6 cellular contexts compared by ENCODE assay signal in genomic region chr11:65569164-65569972, GRCh38. TPM values are rescaled to one million over a fixed set of nuclear protein-coding genes. Genes with fewer than 3 reads are reported as not detected.
DNase-seq lines count a peak whose midpoint lies in the region; ATAC-seq and TF ChIP-seq lines count a peak whose summit lies in the region.

No MANE protein-coding gene starts in this region.

- peak overlapping the region; percentile 76 for H3K27ac ChIP-seq in neural progenitor cell

- peaks cover 22% of the 10 kb centered on the region for H3K4me1 ChIP-seq in neural progenitor cell

- peak; percentile 13 for ATAC-seq in Right ventricle myocardium inferior

- peak overlapping the region; percentile 93 for H3K4me3 ChIP-seq in neural progenitor cell

- H3K9me3 Mint-ChIP-seq in MCF 10A (ENCODE audit: unreplicated experiment) (no peaks in the 10 kb centered on the region), neural progenitor cell (no peaks in the 10 kb centered on the region)

- no peaks in the 10 kb centered on the region for H3K27me3 Mint-ChIP-seq in MCF 10A (ENCODE audit: insufficient read depth, unreplicated experiment)
- H3K27me3 Mint-ChIP-seq in neural progenitor cell (ENCODE audit: insufficient read depth, low read depth): peaks cover 11% of the 10 kb centered on the region

- no TSS peak for BruUV-seq in MCF 10A (replicated peaks; lab: Mats Ljungman, UMichigan)

- peaks cover 50% of the 10 kb centered on the region for H3F3A ChIP-seq in neural progenitor cell (ENCODE audit: low read depth)

- DNase-seq in Right ventricle myocardium inferior (ENCODE audit: missing footprints) (no peak), cardiac septum (ENCODE audit: low spot score) (no peak), MCF 10A (ENCODE audit: unreplicated experiment) (no peak), neural progenitor cell (ENCODE audit: low spot score) (no peak), cerebellar cortex (ENCODE audit: low spot score) (no peak)
- no peak for DNase-seq in activated CD4-positive, alpha-beta T cell treated with anti-CD3 and anti-CD28 coated beads, Interleukin-2, amount 50 U/mL, for 1 hour

- no peak for TF ChIP-seq CTCF in MCF 10A (IDR thresholded peaks at IDR 0.05; ENCODE audit: unreplicated experiment)
- TF ChIP-seq CTCF in neural progenitor cell (IDR thresholded peaks at IDR 0.05): no peak

- no peaks in the 10 kb centered on the region for H3K36me3 ChIP-seq in neural progenitor cell

- H3K36me3 Mint-ChIP-seq in MCF 10A (ENCODE audit: insufficient read depth, unreplicated experiment): peaks cover 51% of the 10 kb centered on the region
- peaks cover 5% of the 10 kb centered on the region for H3K36me3 Mint-ChIP-seq in neural progenitor cell

- H3K4me3 Mint-ChIP-seq in MCF 10A (ENCODE audit: unreplicated experiment): peak overlapping the region; percentile 97
- H3K4me3 Mint-ChIP-seq in neural progenitor cell: peak overlapping the region; percentile 90

- H3K27me3 ChIP-seq in neural progenitor cell: peaks cover 6% of the 10 kb centered on the region

- H3K4me1 Mint-ChIP-seq in MCF 10A (ENCODE audit: insufficient read depth, unreplicated experiment): peaks cover 24% of the 10 kb centered on the region
- H3K4me1 Mint-ChIP-seq in neural progenitor cell: peaks cover 45% of the 10 kb centered on the region

- peak overlapping the region; percentile 69 for H2AFZ ChIP-seq in neural progenitor cell (replicated peaks)

- peak overlapping the region; percentile 97 for H3K4me2 ChIP-seq in neural progenitor cell

- intact Hi-C loops in Right ventricle myocardium inferior (cut with DNase I) (no loop called here), cardiac septum (cut with DNase I) (no loop called here), MCF 10A (cut with micrococcal nuclease) (no loop called here)

- H3K9me3 ChIP-seq in neural progenitor cell (ENCODE audit: low read depth): no peaks in the 10 kb centered on the region

- peaks cover 32% of the 10 kb centered on the region for H4K20me1 ChIP-seq in neural progenitor cell (ENCODE audit: low read depth)

- peaks cover 40% of the 10 kb centered on the region for H3K79me2 ChIP-seq in neural progenitor cell (ENCODE audit: low read depth)

- POLR2A ChIA-PET in MCF 10A (lab: Yijun Ruan, JAX): interaction anchor here (0.5 to 4.8 kb wide), 13 partner anchors 9 to 289 kb away, joined by 3 to 103 read pairs (median 6); partner anchors contain the start of genes CFL1, MALAT1, MAP3K11 and PCNX3

- peak overlapping the region; percentile 96 for H3K27ac Mint-ChIP-seq in MCF 10A (ENCODE audit: low read depth, unreplicated experiment)
- peak overlapping the region; percentile 44 for H3K27ac Mint-ChIP-seq in neural progenitor cell

- H3K9ac ChIP-seq in neural progenitor cell: peak overlapping the region; percentile 71

- CTCF ChIA-PET in MCF 10A (lab: Yijun Ruan, JAX): interaction anchor here (0.6 to 3.9 kb wide), 2 partner anchors 28 to 29 kb away, joined by 3 to 19 read pairs; no protein-coding TSS in a partner anchor

RNA-seq across cellular contexts. Expression of gene ZNRD2, which starts 0.9 kb away (rescaled TPM):
- 23.3 TPM for total RNA-seq in Right ventricle myocardium inferior
- total RNA-seq in cardiac septum: 28.3 TPM
- total RNA-seq in MCF 10A (2022): 65.4 and 68.5 TPM in 2 replicates
- total RNA-seq in neural progenitor cell (ENCODE audit: low replicate concordance): 15.5 and 34.0 TPM in 2 replicates

RNA-seq across cellular contexts. Expression of gene FAM89B, which starts 3.0 kb away (rescaled TPM):
- total RNA-seq in Right ventricle myocardium inferior (45.1 TPM), cardiac septum (47.4 TPM), MCF 10A (2022) (16.7 and 21.6 TPM in 2 replicates), neural progenitor cell (ENCODE audit: low replicate concordance) (11.7 and 27.8 TPM in 2 replicates)

RNA-seq across cellular contexts. Expression of gene EHBP1L1, which starts 6.5 kb away (rescaled TPM):
- total RNA-seq in Right ventricle myocardium inferior (61.0 TPM), cardiac septum (174 TPM), MCF 10A (2022) (31.3 and 40.6 TPM in 2 replicates), neural progenitor cell (ENCODE audit: low replicate concordance) (4.7 and 5.1 TPM in 2 replicates)

RNA-seq across cellular contexts. Expression of gene LTBP3, which starts 11.2 kb away (rescaled TPM):
- total RNA-seq in Right ventricle myocardium inferior (72.3 TPM), cardiac septum (148 TPM), MCF 10A (2022) (10.6 and 11.0 TPM in 2 replicates), neural progenitor cell (ENCODE audit: low replicate concordance) (1.2 and 6.1 TPM in 2 replicates)

RNA-seq across cellular contexts. Expression of gene KCNK7, which starts 26.2 kb away (rescaled TPM):
- total RNA-seq in Right ventricle myocardium inferior: 0.43 TPM
- 1.5 TPM for total RNA-seq in cardiac septum
- total RNA-seq in MCF 10A (2022): 0.25 TPM in 1 of 2 replicates, not detected in the other
- total RNA-seq in neural progenitor cell (ENCODE audit: low replicate concordance): 0.34 TPM in 1 of 2 replicates, not detected in the other
